Comparison of ENCODE assay signal across 23 cellular contexts in the genomic region with DNA sequence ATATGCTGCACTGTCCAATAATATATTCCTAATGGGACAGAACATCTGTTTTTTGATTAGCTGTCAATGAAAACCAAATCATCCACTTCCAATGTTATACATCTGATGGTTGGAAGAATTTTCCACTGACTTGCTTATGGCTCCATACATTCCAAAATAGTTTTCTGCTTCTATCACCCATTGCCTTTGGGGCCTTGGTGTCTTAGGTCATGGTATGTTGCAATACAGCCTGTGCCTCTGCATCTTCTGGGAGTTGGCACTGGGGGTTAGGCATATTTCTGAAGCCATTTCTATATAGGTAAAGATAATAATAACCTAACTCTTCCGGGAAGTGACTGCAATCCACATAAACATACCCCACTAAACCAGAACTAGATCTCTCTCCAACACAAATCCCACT.
"Had no signal": no experiment of that assay in that cellular context is flagged by ENCODE, and none has a peak within 500 bp of the region (broad histone marks: within the 10 kb centered on the region; RNA-seq: fewer than 3 reads in every experiment).

No MANE protein-coding gene starts in this region.

- H3K27ac ChIP-seq: adrenal gland, KMS-11 had no signal

- H3K4me3 ChIP-seq: adrenal gland had no signal

- H3K27me3 ChIP-seq: adrenal gland had no signal

- DNase-seq: activated B cell treated with CpG ODN at 0.5 μM for 24 hours; activated CD4-positive, alpha-beta memory T cell treated with anti-CD3 and anti-CD28 coated beads for 36 hours; activated CD4-positive, alpha-beta T cell treated with anti-CD3 and anti-CD28 coated beads for 1 hour; activated CD4-positive, alpha-beta T cell treated with anti-CD3 and anti-CD28 coated beads, Interleukin-2, amount 10 ng/mL, durations not matched to agents 24 days and 14 days; activated CD8-positive, alpha-beta memory T cell treated with anti-CD3 and anti-CD28 coated beads for 24 hours; activated effector memory CD4-positive, alpha-beta T cell treated with anti-CD3 and anti-CD28 coated beads, Interleukin-2, amount 50 U/mL, for 16 hours; activated naive CD4-positive, alpha-beta T cell treated with Interleukin-2 at 50 U/mL for 16 hours; activated T-cell treated with anti-CD3 and anti-CD28 coated beads, Interleukin-2, amount 50 U/mL, for 4 hours; adrenal gland; anterior cingulate cortex; caudate nucleus; NCI-H1105; NCI-H1436 treated with DMSO at 0.1 percent for 48 hours; NCI-H187; NCI-H2081; NCI-H446; NCI-H524; PC-3; SHP77; T-helper 9 cell had no signal

- H3K4me2 ChIP-seq: KMS-11 had no signal

- H3K27ac Mint-ChIP-seq: activated B cell treated with CpG ODN at 0.5 μM for 24 hours; activated CD4-positive, alpha-beta memory T cell treated with anti-CD3 and anti-CD28 coated beads for 36 hours; activated CD4-positive, alpha-beta T cell treated with anti-CD3 and anti-CD28 coated beads, Interleukin-2, amount 10 ng/mL, durations not matched to agents 24 days and 14 days; activated naive CD4-positive, alpha-beta T cell treated with anti-CD3 and anti-CD28 coated beads, Interleukin-2, amount 50 U/mL, for 72 hours; T-helper 1 cell treated with Interleukin-12 subunit alpha and Interleukin-12 subunit beta and Interleukin-4 antibody, amounts not matched to agents 30 μg/mL and 1 μg/mL, for 36 hours had no signal

- H3K9me3 ChIP-seq: adrenal gland had no signal

- H3K4me3 Mint-ChIP-seq: activated B cell treated with CpG ODN at 0.5 μM for 24 hours; activated CD4-positive, alpha-beta memory T cell treated with anti-CD3 and anti-CD28 coated beads for 36 hours; activated CD4-positive, alpha-beta T cell treated with anti-CD3 and anti-CD28 coated beads, Interleukin-2, amount 10 ng/mL, durations not matched to agents 24 days and 14 days; activated T-cell treated with anti-CD3 and anti-CD28 coated beads, Interleukin-2, amount 50 U/mL, for 4 hours; T-helper 1 cell treated with Interleukin-12 subunit alpha and Interleukin-12 subunit beta and Interleukin-4 antibody, amounts not matched to agents 30 μg/mL and 1 μg/mL, for 36 hours had no signal

- H3K27me3 Mint-ChIP-seq: activated B cell treated with CpG ODN at 0.5 μM for 24 hours; activated CD4-positive, alpha-beta memory T cell treated with anti-CD3 and anti-CD28 coated beads for 36 hours; activated CD4-positive, alpha-beta T cell treated with anti-CD3 and anti-CD28 coated beads, Interleukin-2, amount 10 ng/mL, durations not matched to agents 24 days and 14 days had no signal

- H3K36me3 Mint-ChIP-seq: activated CD4-positive, alpha-beta memory T cell treated with anti-CD3 and anti-CD28 coated beads for 36 hours had no signal

- H3K4me1 ChIP-seq: adrenal gland had no signal

- H3K4me1 Mint-ChIP-seq: activated B cell treated with CpG ODN at 0.5 μM for 24 hours; activated CD4-positive, alpha-beta T cell treated with anti-CD3 and anti-CD28 coated beads, Interleukin-2, amount 10 ng/mL, durations not matched to agents 24 days and 14 days had no signal

- H3K36me3 ChIP-seq: adrenal gland had no signal

- ATAC-seq: activated naive CD4-positive, alpha-beta T cell treated with anti-CD3 and anti-CD28 coated beads, Interleukin-2, amount 50 U/mL, for 72 hours; activated T-cell treated with anti-CD3 and anti-CD28 coated beads, Interleukin-2, amount 50 U/mL, for 4 hours; PC-3 had no signal

- H3K9me3 Mint-ChIP-seq: activated CD4-positive, alpha-beta memory T cell treated with anti-CD3 and anti-CD28 coated beads for 36 hours; activated CD4-positive, alpha-beta T cell treated with anti-CD3 and anti-CD28 coated beads, Interleukin-2, amount 10 ng/mL, durations not matched to agents 24 days and 14 days; activated naive CD4-positive, alpha-beta T cell treated with anti-CD3 and anti-CD28 coated beads, Interleukin-2, amount 50 U/mL, for 72 hours; activated T-cell treated with anti-CD3 and anti-CD28 coated beads, Interleukin-2, amount 50 U/mL, for 4 hours; T-helper 1 cell treated with Interleukin-12 subunit alpha and Interleukin-12 subunit beta and Interleukin-4 antibody, amounts not matched to agents 30 μg/mL and 1 μg/mL, for 36 hours had no signal

- H3K9ac ChIP-seq: KMS-11 had no signal
